Comparison of ENCODE assay signal across 8 cellular contexts in genomic region chr16:89505204-89506112, GRCh38. TPM values are rescaled to one million over a fixed set of nuclear protein-coding genes. Genes with fewer than 3 reads are reported as not detected.
DNase-seq lines count a peak whose midpoint lies in the region; ATAC-seq, FAIRE-seq and TF ChIP-seq lines count a peak whose summit lies in the region.

No MANE protein-coding gene starts in this region.

- peak in 2 of 4 donors; percentile 63 to 82 for TF ChIP-seq EP300 in upper lobe of left lung (IDR thresholded peaks at IDR 0.05)

- no peaks in the 10 kb centered on the region for H3K9me3 ChIP-seq in RWPE2 (ENCODE audit: severe bottlenecking)
- no peaks in the 10 kb centered on the region for H3K9me3 ChIP-seq in upper lobe of left lung

- TF ChIP-seq CTCF in RWPE2 (IDR thresholded peaks at IDR 0.05; ENCODE audit: poor library complexity, severe bottlenecking) = no peak
- TF ChIP-seq CTCF in glutamatergic neuron (IDR thresholded peaks at IDR 0.05; ENCODE audit: partially characterized antibody, unreplicated experiment) = no peak
- TF ChIP-seq CTCF in upper lobe of left lung (IDR thresholded peaks at IDR 0.05) = peak in 1 of 6 experiments; percentile 5

- H3K36me3 Mint-ChIP-seq in glutamatergic neuron (ENCODE audit: unreplicated experiment) = no peaks in the 10 kb centered on the region

- DNase-seq in GM18507 (ENCODE audit: extremely low spot score, insufficient read length, low read depth) (no peak), RWPE2 (ENCODE audit: low spot score) (peak; percentile 87), glutamatergic neuron (no peak), putamen (ENCODE audit: low spot score) (peak; percentile 61), upper lobe of left lung (peak in 1 of 2 donors; percentile 95), NCI-H2227 treated with DMSO at 0.1 percent for 48 hours (lab: John Stamatoyannopoulos, UW) (no peak)
- peak; percentile 87 for DNase-seq in activated naive CD4-positive, alpha-beta T cell treated with Interleukin-2 at 50 U/mL for 16 hours

- H3K27me3 ChIP-seq in RWPE2 (ENCODE audit: insufficient read depth, poor library complexity, severe bottlenecking) (no peaks in the 10 kb centered on the region), upper lobe of left lung (no peaks in the 10 kb centered on the region)

- H3K36me3 ChIP-seq in RWPE2 (ENCODE audit: low read depth) = peaks cover 5% of the 10 kb centered on the region
- H3K36me3 ChIP-seq in upper lobe of left lung = peaks cover 0 to 4% (median 2%) of the 10 kb centered on the region in 4 donors

- peak; percentile 91 for FAIRE-seq in GM18507 (lab: Jason Lieb, UNC)

- H3K27ac Mint-ChIP-seq in glutamatergic neuron (ENCODE audit: unreplicated experiment) = peak overlapping the region; percentile 30

- H3K4me1 ChIP-seq in RWPE2 (ENCODE audit: insufficient read depth, poor library complexity, severe bottlenecking) (peaks cover 30% of the 10 kb centered on the region), upper lobe of left lung (peaks cover 34 to 58% (median 40%) of the 10 kb centered on the region in 4 donors)

- H3K27ac ChIP-seq in RWPE2 (ENCODE audit: poor library complexity, severe bottlenecking) = peak overlapping the region; percentile 83
- peak overlapping the region; percentile 84 to 97 (median 89) for H3K27ac ChIP-seq in upper lobe of left lung

- peak in 3 of 4 donors; percentile 41 to 84 (median 52) for TF ChIP-seq POLR2A in upper lobe of left lung (IDR thresholded peaks at IDR 0.05)

- H3K27me3 Mint-ChIP-seq in glutamatergic neuron (ENCODE audit: unreplicated experiment) = peaks cover 2% of the 10 kb centered on the region

- 13 to 16% methylated on average over 19 to 20 of the region's 20 CpGs for WGBS in upper lobe of left lung, 2 donors

- H3K4me1 Mint-ChIP-seq in glutamatergic neuron (ENCODE audit: low read depth, unreplicated experiment) = peaks cover 3% of the 10 kb centered on the region

- peak overlapping the region; percentile 36 for H3K4me3 Mint-ChIP-seq in glutamatergic neuron (ENCODE audit: unreplicated experiment)

- no peak overlapping the region for H3K4me3 ChIP-seq in RWPE2 (ENCODE audit: severe bottlenecking)
- H3K4me3 ChIP-seq in upper lobe of left lung = peak overlapping the region in 3 of 4 donors; percentile 7 to 29 (median 18)

- ATAC-seq in HG03135 (IDR thresholded peaks at IDR 0.05; ENCODE audit: unreplicated experiment) = peak; percentile 41
- peak; percentile 48 for ATAC-seq in RWPE2 (ENCODE audit: low read depth)
- peak; percentile 68 to 85 for ATAC-seq in upper lobe of left lung (ENCODE audit: low FRiP score in 2 of 2)

- H3K9me3 Mint-ChIP-seq in glutamatergic neuron (ENCODE audit: unreplicated experiment) = peaks cover 8% of the 10 kb centered on the region

RNA-seq across cellular contexts. Expression of gene SPG7, which starts 2.7 kb away (rescaled TPM):
- total RNA-seq in glutamatergic neuron (ENCODE audit: unreplicated experiment) (166 TPM), upper lobe of left lung (100 to 1,000 TPM in 4 of 6 donors, 10 to 100 TPM in 2; 72.6 to 419 (median 111) TPM)

RNA-seq across cellular contexts. Expression of gene ANKRD11, which starts 15.1 kb away (rescaled TPM):
- total RNA-seq in glutamatergic neuron (ENCODE audit: unreplicated experiment) (367 TPM), upper lobe of left lung (100 to 1,000 TPM in 5 of 6 donors, 10 to 100 TPM in 1; 92.4 to 313 (median 134) TPM)

RNA-seq across cellular contexts. Expression of gene RPL13, which starts 55.0 kb away (rescaled TPM):
- total RNA-seq in glutamatergic neuron (ENCODE audit: unreplicated experiment) (893 TPM), upper lobe of left lung (1,000 to 10,000 TPM; 1,332 to 3,837 (median 2,323) TPM)

Comparison
In these comparisons a context has a peak if more than half of its experiments do, and no peak if none do; other contexts are left out.
1. DNase-seq: peak in RWPE2 (single experiment), activated naive CD4-positive, alpha-beta T cell treated with Interleukin-2 at 50 U/mL for 16 hours (single experiment) and putamen (single experiment); none in GM18507 (single experiment), glutamatergic neuron (single experiment) and NCI-H2227 treated with DMSO at 0.1 percent for 48 hours (single experiment).
2. Peak in every context shown above with its lines, with median percentiles within 50 percentile points of each other: ATAC-seq.